In the genomic region with DNA sequence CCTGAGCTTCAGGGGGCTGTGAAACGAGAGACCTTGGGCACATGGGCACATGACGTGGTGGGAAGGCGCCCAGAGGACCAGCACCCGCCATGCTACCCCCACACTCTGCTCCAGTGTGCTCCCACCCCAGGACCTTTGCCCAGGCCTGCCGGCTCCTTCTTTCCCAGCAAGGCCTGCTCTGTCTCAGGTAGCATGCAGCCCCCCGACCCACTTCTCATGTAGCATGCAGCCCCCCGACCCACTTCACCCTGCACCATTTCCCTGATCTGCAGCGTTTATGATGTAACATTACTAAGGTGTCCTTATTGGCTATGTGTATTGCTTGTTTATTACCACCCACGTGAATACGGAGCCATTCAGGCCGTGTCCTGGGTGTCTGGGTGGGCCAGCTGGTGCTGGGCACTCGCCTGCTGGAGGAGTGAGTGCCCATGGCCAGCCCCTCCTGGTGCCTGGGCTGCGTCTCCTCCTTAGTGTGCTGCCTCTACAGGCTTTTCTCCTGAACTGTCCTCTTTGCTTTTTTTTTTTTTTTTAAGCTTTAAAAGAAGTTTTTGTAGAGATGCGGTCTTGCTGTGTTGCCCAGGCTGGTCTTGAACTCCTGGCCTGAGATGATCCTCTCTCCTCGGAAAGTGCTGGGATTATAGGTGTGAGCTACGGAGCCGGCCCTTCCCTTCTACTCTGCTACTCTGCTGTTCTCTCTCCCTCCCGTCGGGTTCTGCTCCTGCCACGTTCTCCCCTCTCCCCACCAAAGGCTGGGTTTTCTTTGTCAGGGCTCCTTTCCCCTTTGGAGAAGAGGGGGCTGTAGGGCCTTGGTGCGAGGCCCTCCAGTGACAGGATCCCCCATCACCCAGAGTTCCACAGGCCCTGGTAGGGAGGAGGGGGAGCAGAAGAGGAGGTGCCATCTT, we compare ENCODE assay signal across 12 cellular contexts. TPM values are rescaled to one million over a fixed set of nuclear protein-coding genes. Genes with fewer than 3 reads are reported as not detected.
DNase-seq lines count a peak whose midpoint lies in the region; ATAC-seq, FAIRE-seq and TF ChIP-seq lines count a peak whose summit lies in the region.
"Had no signal": no experiment of that assay in that cellular context is flagged by ENCODE, and none has a peak within 500 bp of the region (broad histone marks: within the 10 kb centered on the region; RNA-seq: fewer than 3 reads in every experiment).

No MANE protein-coding gene starts in this region.

- H3K9me3 ChIP-seq in keratinocyte (ENCODE audit: control insufficient read depth, low read depth, low read length) (no peaks in the 10 kb centered on the region), suprapubic skin (no peaks in the 10 kb centered on the region)
- H3K9me3 ChIP-seq: gastrocnemius medialis had no signal

- H3K27ac ChIP-seq in keratinocyte (ENCODE audit: control insufficient read depth, insufficient read depth, low read length) (peak overlapping the region; percentile 63), suprapubic skin (peak overlapping the region; percentile 87)
- H3K27ac ChIP-seq: 22Rv1, gastrocnemius medialis had no signal

- H3K36me3 ChIP-seq in keratinocyte (ENCODE audit: control insufficient read depth in 2 of 2, extremely low read depth in 1 of 2, insufficient read depth in 2 of 2, low read length in 2 of 2) (no peaks in the 10 kb centered on the region), suprapubic skin (no peaks in the 10 kb centered on the region)
- H3K36me3 ChIP-seq: gastrocnemius medialis had no signal

- H3K79me2 ChIP-seq in keratinocyte (ENCODE audit: control insufficient read depth, insufficient read depth, low read length), result peaks cover 43% of the 10 kb centered on the region

- H3K4me2 ChIP-seq in keratinocyte (ENCODE audit: control insufficient read depth, extremely low read depth, insufficient read depth, low read depth, low read length), result peak overlapping the region; percentile 81

- H3K4me1 ChIP-seq in keratinocyte (ENCODE audit: control insufficient read depth, extremely low read depth, insufficient read depth, low read length), result peaks cover 55% of the 10 kb centered on the region
- peaks cover 83% of the 10 kb centered on the region for H3K4me1 ChIP-seq in suprapubic skin

- WGBS in suprapubic skin, result 63% methylated on average over 19 of the region's 21 CpGs

- no peaks in the 10 kb centered on the region for H3K27me3 ChIP-seq in keratinocyte (ENCODE audit: control insufficient read depth, extremely low read depth, insufficient read depth, low read length)
- no peaks in the 10 kb centered on the region for H3K27me3 ChIP-seq in suprapubic skin
- H3K27me3 ChIP-seq: gastrocnemius medialis had no signal

- FAIRE-seq in keratinocyte (lab: Jason Lieb, UNC), result no peak

- DNase-seq in T-helper 1 cell (no peak), keratinocyte (ENCODE audit: low read depth, low spot score) (no peak), suprapubic skin (ENCODE audit: low spot score in 2 of 2) (no peak), NCI-H2171 (lab: John Stamatoyannopoulos, UW) (no peak), cerebellar nuclear complex (lab: John Stamatoyannopoulos, UW) (no peak)
- DNase-seq: activated naive CD8-positive, alpha-beta T cell treated with anti-CD3 and anti-CD28 coated beads for 36 hours; gastrocnemius medialis; NCI-H774 had no signal

- H2AFZ ChIP-seq in keratinocyte (ENCODE audit: control insufficient read depth, low read length), result peak overlapping the region; percentile 66

- H3K27ac Mint-ChIP-seq in T-helper 1 cell treated with Interleukin-12 subunit alpha and Interleukin-12 subunit beta and Interleukin-4 antibody, amounts not matched to agents 30 μg/mL and 1 μg/mL, for 36 hours, result peak overlapping the region; percentile 22
- H3K27ac Mint-ChIP-seq in activated T-helper 17 cell treated with anti-CD3 and anti-CD28 coated beads, Interleukin-2, amount 50 U/mL, for 72 hours, result peak overlapping the region; percentile 9
- H3K27ac Mint-ChIP-seq: activated naive CD8-positive, alpha-beta T cell treated with anti-CD3 and anti-CD28 coated beads for 36 hours had no signal

- peak in 1 of 3 experiments; percentile 16 for TF ChIP-seq CTCF in keratinocyte (optimal IDR thresholded peaks at IDR 0.05 in 1 of 3, IDR thresholded peaks at IDR 0.05 in 1 of 3, conservative IDR thresholded peaks at IDR 0.05 in 1 of 3; ENCODE audit: extremely low read depth in 1 of 3, insufficient read depth in 2 of 3, low read length in 3 of 3)
- TF ChIP-seq CTCF in suprapubic skin (IDR thresholded peaks at IDR 0.05), result no peak

- no peak for TF ChIP-seq EP300 in suprapubic skin (IDR thresholded peaks at IDR 0.05)

- no peaks in the 10 kb centered on the region for H3K9me1 ChIP-seq in keratinocyte (ENCODE audit: control insufficient read depth, extremely low read depth, insufficient read depth, low read length)

- H4K20me1 ChIP-seq in keratinocyte (ENCODE audit: control insufficient read depth, extremely low read depth, insufficient read depth, low read length), result peaks cover 4% of the 10 kb centered on the region

- no peak for TF ChIP-seq POLR2A in suprapubic skin (IDR thresholded peaks at IDR 0.05)

- H3K4me3 ChIP-seq in keratinocyte (ENCODE audit: control insufficient read depth in 2 of 3, extremely low read depth in 1 of 3, insufficient read depth in 2 of 3, low read depth in 1 of 3, low read length in 3 of 3), result peak overlapping the region in 2 of 3 experiments; percentile 13 to 29
- H3K4me3 ChIP-seq in suprapubic skin, result no peak overlapping the region
- H3K4me3 ChIP-seq: gastrocnemius medialis had no signal

- dilution Hi-C loops in keratinocyte (cut with MboI; ENCODE audit: extremely low pct_ligation_motif_present, low sequenced_read_pairs), result no loop called here

- H3K4me1 Mint-ChIP-seq in T-helper 1 cell treated with Interleukin-12 subunit alpha and Interleukin-12 subunit beta and Interleukin-4 antibody, amounts not matched to agents 30 μg/mL and 1 μg/mL, for 36 hours (ENCODE audit: low read depth), result peaks cover 43% of the 10 kb centered on the region
- H3K4me1 Mint-ChIP-seq in activated T-helper 17 cell treated with anti-CD3 and anti-CD28 coated beads, Interleukin-2, amount 50 U/mL, for 72 hours, result peaks cover 28% of the 10 kb centered on the region

- no peaks in the 10 kb centered on the region for H3K27me3 Mint-ChIP-seq in T-helper 1 cell treated with Interleukin-12 subunit alpha and Interleukin-12 subunit beta and Interleukin-4 antibody, amounts not matched to agents 30 μg/mL and 1 μg/mL, for 36 hours (ENCODE audit: low read depth)
- no peaks in the 10 kb centered on the region for H3K27me3 Mint-ChIP-seq in activated T-helper 17 cell treated with anti-CD3 and anti-CD28 coated beads, Interleukin-2, amount 50 U/mL, for 72 hours
- H3K27me3 Mint-ChIP-seq: activated naive CD8-positive, alpha-beta T cell treated with anti-CD3 and anti-CD28 coated beads for 36 hours had no signal

- H3K36me3 Mint-ChIP-seq in T-helper 1 cell treated with Interleukin-12 subunit alpha and Interleukin-12 subunit beta and Interleukin-4 antibody, amounts not matched to agents 30 μg/mL and 1 μg/mL, for 36 hours (ENCODE audit: low read depth), result peaks cover 11% of the 10 kb centered on the region
- no peaks in the 10 kb centered on the region for H3K36me3 Mint-ChIP-seq in activated T-helper 17 cell treated with anti-CD3 and anti-CD28 coated beads, Interleukin-2, amount 50 U/mL, for 72 hours (ENCODE audit: low read depth)

- H3K4me3 Mint-ChIP-seq in T-helper 1 cell treated with Interleukin-12 subunit alpha and Interleukin-12 subunit beta and Interleukin-4 antibody, amounts not matched to agents 30 μg/mL and 1 μg/mL, for 36 hours, result peak overlapping the region; percentile 18
- H3K4me3 Mint-ChIP-seq in activated T-helper 17 cell treated with anti-CD3 and anti-CD28 coated beads, Interleukin-2, amount 50 U/mL, for 72 hours, result no peak overlapping the region
- H3K4me3 Mint-ChIP-seq: activated naive CD8-positive, alpha-beta T cell treated with anti-CD3 and anti-CD28 coated beads for 36 hours had no signal

- peaks cover 7% of the 10 kb centered on the region for H3K9me3 Mint-ChIP-seq in T-helper 1 cell treated with Interleukin-12 subunit alpha and Interleukin-12 subunit beta and Interleukin-4 antibody, amounts not matched to agents 30 μg/mL and 1 μg/mL, for 36 hours
- H3K9me3 Mint-ChIP-seq in activated T-helper 17 cell treated with anti-CD3 and anti-CD28 coated beads, Interleukin-2, amount 50 U/mL, for 72 hours, result no peaks in the 10 kb centered on the region
- H3K9me3 Mint-ChIP-seq: activated naive CD8-positive, alpha-beta T cell treated with anti-CD3 and anti-CD28 coated beads for 36 hours had no signal

- H3K9ac ChIP-seq in keratinocyte (ENCODE audit: control insufficient read depth, extremely low read depth, insufficient read depth, low read length), result peak overlapping the region; percentile 68

- ATAC-seq in activated T-helper 17 cell treated with anti-CD3 and anti-CD28 coated beads, Interleukin-2, amount 50 U/mL, for 72 hours (replicated peaks), result no peak
- ATAC-seq in HG02970 (IDR thresholded peaks at IDR 0.05; ENCODE audit: low FRiP score, unreplicated experiment), result no peak
- ATAC-seq: gastrocnemius medialis had no signal

RNA-seq across cellular contexts. Expression of a gene that starts 29.4 kb away (rescaled TPM):
- total RNA-seq in activated T-helper 17 cell treated with anti-CD3 and anti-CD28 coated beads, Interleukin-2, amount 50 U/mL, for 72 hours, result 1 to 10 TPM; 4.6 to 6.0 TPM
- polyA plus RNA-seq in keratinocyte, result 6.6 to 8.6 TPM (median 8.0 TPM) in 3 replicates
- polyA plus RNA-seq in keratinocyte (2011; ENCODE audit: low read depth), result 13.1 TPM
- polyA plus RNA-seq in keratinocyte (2011; cell fraction: cytosol; rRNA removed), result 2.2 and 7.4 TPM in 2 replicates
- 15.3 and 24.0 TPM in 2 replicates for polyA plus RNA-seq in keratinocyte (2011; cell fraction: nucleus; rRNA removed)
- polyA plus RNA-seq in keratinocyte (2012; ENCODE audit: low replicate concordance), result 11.8 and 23.0 TPM in 2 replicates
- polyA minus RNA-seq in keratinocyte, result 16.9 to 44.7 TPM (median 20.8 TPM) in 3 replicates
- polyA minus RNA-seq in keratinocyte (2011; cell fraction: cytosol; rRNA and poly(A)+ RNA removed), result 23.6 TPM
- 41.5 and 46.4 TPM in 2 replicates for polyA minus RNA-seq in keratinocyte (2011; cell fraction: nucleus; rRNA and poly(A)+ RNA removed)
- 10 to 100 TPM; 27.3 to 60.1 (median 35.0) TPM for total RNA-seq in suprapubic skin

Comparison
In these comparisons a context has a peak if more than half of its experiments do, and no peak if none do; other contexts are left out.
1. RNA of a gene that starts 29.4 kb away (total RNA-seq): 27.3 to 60.1 TPM in suprapubic skin; 4.6 to 6.0 TPM in activated T-helper 17 cell treated with anti-CD3 and anti-CD28 coated beads, Interleukin-2, amount 50 U/mL, for 72 hours; every median in the first group is over 4 times any median in the second.